Comparison of ENCODE assay signal across 9 cellular contexts in genomic region chr19:41428481-41428859, GRCh38. TPM values are rescaled to one million over a fixed set of nuclear protein-coding genes. Genes with fewer than 3 reads are reported as not detected.
DNase-seq lines count a peak whose midpoint lies in the region; ATAC-seq, FAIRE-seq and TF ChIP-seq lines count a peak whose summit lies in the region.
"Had no signal": no experiment of that assay in that cellular context is flagged by ENCODE, and none has a peak within 500 bp of the region (broad histone marks: within the 10 kb centered on the region; RNA-seq: fewer than 3 reads in every experiment).

No MANE protein-coding gene starts in this region.

- TF ChIP-seq CTCF in HFFc6 (IDR thresholded peaks at IDR 0.05): no peak

- H3K27ac ChIP-seq in skeletal muscle tissue (ENCODE audit: low read depth, low read length): peak overlapping the region; percentile 65

- H3K4me1 Mint-ChIP-seq in HFFc6 (ENCODE audit: low read depth): peaks cover 31% of the 10 kb centered on the region
- H3K4me1 Mint-ChIP-seq in activated CD8-positive, alpha-beta T cell treated with anti-CD3 and anti-CD28 coated beads, Interleukin-2, amount 10 ng/mL, durations not matched to agents 7 days and 5 days (ENCODE audit: low read depth): peaks cover 53% of the 10 kb centered on the region

- peaks cover 36 to 57% (median 46%) of the 10 kb centered on the region in 3 donors for H3K4me1 ChIP-seq in skeletal muscle tissue (ENCODE audit: control insufficient read depth in 3 of 3, insufficient read depth in 3 of 3, low read length in 3 of 3)

- ATAC-seq in activated CD8-positive, alpha-beta T cell treated with anti-CD3 and anti-CD28 coated beads, Interleukin-2, amount 10 ng/mL, durations not matched to agents 7 days and 5 days: no peak
- no peak for ATAC-seq in HG02840 (IDR thresholded peaks at IDR 0.05; ENCODE audit: low FRiP score, unreplicated experiment)

- H3K9me3 ChIP-seq in skeletal muscle tissue (ENCODE audit: control insufficient read depth in 3 of 3, low read length in 3 of 3): no peaks in the 10 kb centered on the region

- H3K27ac Mint-ChIP-seq in HFFc6: peak overlapping the region; percentile 60; the same call in 1 of the 2 replicates
- H3K27ac Mint-ChIP-seq in activated CD8-positive, alpha-beta T cell treated with anti-CD3 and anti-CD28 coated beads, Interleukin-2, amount 10 ng/mL, durations not matched to agents 7 days and 5 days: peak overlapping the region; percentile 84

- peak overlapping the region in 1 of 3 donors; percentile 75 for H3K9ac ChIP-seq in skeletal muscle tissue (ENCODE audit: low read depth in 1 of 3, low read length in 3 of 3)

- peaks cover 38 to 51% (median 48%) of the 10 kb centered on the region in 3 donors for H3K36me3 ChIP-seq in skeletal muscle tissue (ENCODE audit: control insufficient read depth in 3 of 3, insufficient read depth in 3 of 3, low read length in 3 of 3)

- H3K4me3 ChIP-seq in iPS-11a (ENCODE audit: low read depth, low read length) (peak overlapping the region; percentile 50), skeletal muscle tissue (ENCODE audit: low read length in 3 of 3) (peak overlapping the region in 2 of 3 donors; percentile 13 to 65)

- peaks cover 1% of the 10 kb centered on the region; the same call in 1 of the 2 replicates for H3K27me3 Mint-ChIP-seq in HFFc6 (ENCODE audit: insufficient read depth)
- H3K27me3 Mint-ChIP-seq in activated CD8-positive, alpha-beta T cell treated with anti-CD3 and anti-CD28 coated beads, Interleukin-2, amount 10 ng/mL, durations not matched to agents 7 days and 5 days (ENCODE audit: low read depth): no peaks in the 10 kb centered on the region

- H3K9me3 Mint-ChIP-seq in HFFc6: no peaks in the 10 kb centered on the region
- H3K9me3 Mint-ChIP-seq in activated CD8-positive, alpha-beta T cell treated with anti-CD3 and anti-CD28 coated beads, Interleukin-2, amount 10 ng/mL, durations not matched to agents 7 days and 5 days (ENCODE audit: insufficient read depth): no peaks in the 10 kb centered on the region

- peak overlapping the region; percentile 64; the same call in 1 of the 2 replicates for H3K4me3 Mint-ChIP-seq in HFFc6
- H3K4me3 Mint-ChIP-seq in activated CD8-positive, alpha-beta T cell treated with anti-CD3 and anti-CD28 coated beads, Interleukin-2, amount 10 ng/mL, durations not matched to agents 7 days and 5 days: peak overlapping the region; percentile 77

- POLR2A ChIA-PET in activated CD8-positive, alpha-beta T cell treated with anti-CD3 and anti-CD28 coated beads, Interleukin-2, amount 10 ng/mL, durations not matched to agents 7 days and 5 days (lab: Charles Lee): interaction anchor here (0.6 to 1.7 kb wide), 3 partner anchors 7 to 10 kb away, joined by 3 to 5 read pairs (median 4); no protein-coding TSS in a partner anchor

- no peak for FAIRE-seq in HTR-8/SVneo (lab: Jason Lieb, UNC)

- H3K27me3 ChIP-seq in skeletal muscle tissue (ENCODE audit: control insufficient read depth in 3 of 3, insufficient read depth in 3 of 3, low read length in 3 of 3): no peaks in the 10 kb centered on the region

- CTCF ChIA-PET in activated CD8-positive, alpha-beta T cell treated with anti-CD3 and anti-CD28 coated beads, Interleukin-2, amount 10 ng/mL, durations not matched to agents 7 days and 5 days (lab: Charles Lee): interaction anchor here (1.1 to 2.0 kb wide), 4 partner anchors 9 to 76 kb away, joined by 3 to 14 read pairs (median 6); partner anchors contain the start of gene DMAC2

- peaks cover 7% of the 10 kb centered on the region; the same call in 1 of the 2 replicates for H3K36me3 Mint-ChIP-seq in HFFc6 (ENCODE audit: low read depth)
- peaks cover 33% of the 10 kb centered on the region for H3K36me3 Mint-ChIP-seq in activated CD8-positive, alpha-beta T cell treated with anti-CD3 and anti-CD28 coated beads, Interleukin-2, amount 10 ng/mL, durations not matched to agents 7 days and 5 days (ENCODE audit: low read depth)

- DNase-seq in HFFc6: no peak
- DNase-seq in activated CD8-positive, alpha-beta T cell treated with anti-CD3 and anti-CD28 coated beads, Interleukin-2, amount 10 ng/mL, durations not matched to agents 7 days and 5 days: peak; percentile 42
- DNase-seq in HTR-8/SVneo (ENCODE audit: insufficient read length, low spot score): no peak
- DNase-seq in NCI-H128 (lab: John Stamatoyannopoulos, UW; ENCODE audit: unreplicated experiment): no peak
- no peak for DNase-seq in inferior parietal cortex (ENCODE audit: extremely low spot score)

RNA-seq across cellular contexts. Expression of gene B3GNT8, which starts 1.3 kb away (rescaled TPM):
- total RNA-seq in HFFc6 (2021; fragmentation: NEBNext Ultra II Directional; extraction: Animal tissue kit (Norgen Biotek cat#: 25700)): 1 to 10 TPM in 3 of 6 experiments, under 1 TPM in 3; 0.47 to 2.1 (median 0.99) TPM
- 1 to 10 TPM; 2.9 to 5.2 TPM for total RNA-seq in activated CD8-positive, alpha-beta T cell treated with anti-CD3 and anti-CD28 coated beads, Interleukin-2, amount 10 ng/mL, durations not matched to agents 7 days and 5 days
- total RNA-seq in skeletal muscle tissue: 0.52 TPM

RNA-seq across cellular contexts. Expression of gene DMAC2, which starts 11.2 kb away (rescaled TPM):
- 10 to 100 TPM; 42.8 to 52.2 (median 46.3) TPM for total RNA-seq in HFFc6 (2021; fragmentation: NEBNext Ultra II Directional; extraction: Animal tissue kit (Norgen Biotek cat#: 25700))
- 10 to 100 TPM; 44.8 to 47.0 TPM for total RNA-seq in activated CD8-positive, alpha-beta T cell treated with anti-CD3 and anti-CD28 coated beads, Interleukin-2, amount 10 ng/mL, durations not matched to agents 7 days and 5 days
- 23.5 TPM for total RNA-seq in skeletal muscle tissue

RNA-seq across cellular contexts. Expression of gene ERICH4, which starts 14.5 kb away (rescaled TPM):
- total RNA-seq in HFFc6 (2021; fragmentation: NEBNext Ultra II Directional; extraction: Animal tissue kit (Norgen Biotek cat#: 25700)): not detected
- total RNA-seq in activated CD8-positive, alpha-beta T cell treated with anti-CD3 and anti-CD28 coated beads, Interleukin-2, amount 10 ng/mL, durations not matched to agents 7 days and 5 days: not detected
- not detected for total RNA-seq in skeletal muscle tissue
- total RNA-seq: mesenteric fat pad had no signal

RNA-seq across cellular contexts. Expression of gene BCKDHA, which starts 30.9 kb away (rescaled TPM):
- total RNA-seq in HFFc6 (2021; fragmentation: NEBNext Ultra II Directional; extraction: Animal tissue kit (Norgen Biotek cat#: 25700)): 10 to 100 TPM in 3 of 6 experiments, 1 to 10 TPM in 3; 7.8 to 17.6 (median 9.8) TPM
- total RNA-seq in activated CD8-positive, alpha-beta T cell treated with anti-CD3 and anti-CD28 coated beads, Interleukin-2, amount 10 ng/mL, durations not matched to agents 7 days and 5 days: 10 to 100 TPM; 15.8 to 24.5 TPM
- 46.4 TPM for total RNA-seq in skeletal muscle tissue

RNA-seq across cellular contexts. Expression of gene EXOSC5, which starts 31.3 kb away (rescaled TPM):
- 10 to 100 TPM; 16.5 to 23.5 (median 18.1) TPM for total RNA-seq in HFFc6 (2021; fragmentation: NEBNext Ultra II Directional; extraction: Animal tissue kit (Norgen Biotek cat#: 25700))
- 10 to 100 TPM; 25.3 to 26.6 TPM for total RNA-seq in activated CD8-positive, alpha-beta T cell treated with anti-CD3 and anti-CD28 coated beads, Interleukin-2, amount 10 ng/mL, durations not matched to agents 7 days and 5 days
- 13.0 TPM for total RNA-seq in skeletal muscle tissue
